Comparison of ENCODE assay signal across 11 cellular contexts in the genomic region with DNA sequence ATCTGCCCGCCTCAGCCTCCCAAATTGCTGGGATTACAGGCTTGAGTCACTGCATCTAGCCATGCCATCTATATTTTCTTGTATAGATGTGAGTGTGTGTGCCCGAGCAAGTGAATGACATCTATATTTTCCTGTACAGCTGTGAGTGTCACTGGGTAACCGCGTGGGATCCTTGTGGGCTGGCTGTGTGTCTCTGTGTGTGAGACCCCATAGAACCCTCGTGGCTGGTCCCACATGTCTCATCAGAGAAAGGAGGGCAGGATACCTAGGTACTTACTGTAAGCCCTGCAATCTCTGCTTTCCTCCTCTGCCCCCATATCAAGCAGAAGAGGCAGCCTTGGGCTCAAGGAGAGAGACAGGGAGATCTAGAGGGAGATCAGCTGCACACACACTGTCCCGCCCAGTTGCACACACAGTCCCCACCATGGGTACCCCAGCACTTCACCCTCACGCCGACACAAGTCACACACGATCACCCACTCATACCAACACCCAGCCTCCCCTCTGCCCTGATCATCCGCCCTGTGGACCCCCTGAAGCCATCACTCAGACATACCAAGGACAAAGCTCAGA. TPM values are rescaled to one million over a fixed set of nuclear protein-coding genes. Genes with fewer than 3 reads are reported as not detected.
DNase-seq lines count a peak whose midpoint lies in the region; ATAC-seq and TF ChIP-seq lines count a peak whose summit lies in the region.
"Had no signal": no experiment of that assay in that cellular context is flagged by ENCODE, and none has a peak within 500 bp of the region (broad histone marks: within the 10 kb centered on the region; RNA-seq: fewer than 3 reads in every experiment).

No MANE protein-coding gene starts in this region.

- peaks cover 24% of the 10 kb centered on the region for H3K4me1 ChIP-seq in CD4-positive, CD25-positive, alpha-beta regulatory T cell (ENCODE audit: control insufficient read depth, insufficient read depth, low read length, poor library complexity, severe bottlenecking)
- H3K4me1 ChIP-seq in smooth muscle cell (ENCODE audit: low read depth), result peaks cover under 1% of the 10 kb centered on the region
- H3K4me1 ChIP-seq in A673 (ENCODE audit: insufficient read depth, low read length, poor library complexity, severe bottlenecking), result no peaks in the 10 kb centered on the region

- H3K9me3 ChIP-seq in CD4-positive, CD25-positive, alpha-beta regulatory T cell (ENCODE audit: control insufficient read depth in 2 of 2, low read length in 2 of 2), result no peaks in the 10 kb centered on the region
- no peaks in the 10 kb centered on the region for H3K9me3 ChIP-seq in smooth muscle cell (replicated peaks; ENCODE audit: low read depth)
- H3K9me3 ChIP-seq in A673 (ENCODE audit: low read depth, low read length, poor library complexity, severe bottlenecking), result no peaks in the 10 kb centered on the region

- peaks cover 4% of the 10 kb centered on the region for H3K36me3 Mint-ChIP-seq in CD4-positive, CD25-positive, alpha-beta regulatory T cell
- H3K36me3 Mint-ChIP-seq in naive B cell, result no peaks in the 10 kb centered on the region

- peak overlapping the region; percentile 90 for H3K4me3 ChIP-seq in CD4-positive, CD25-positive, alpha-beta regulatory T cell (ENCODE audit: low read depth, low read length)
- no peak overlapping the region for H3K4me3 ChIP-seq in smooth muscle cell
- H3K4me3 ChIP-seq in foreskin fibroblast (ENCODE audit: low read depth in 1 of 2, low read length in 2 of 2), result no peak overlapping the region
- H3K4me3 ChIP-seq in A673 (ENCODE audit: low read depth, low read length, poor library complexity, severe bottlenecking), result no peak overlapping the region

- POLR2A ChIA-PET in A673 (lab: Charles Lee; ENCODE audit: low non-redundant PET), result no interaction called here

- H3K27me3 Mint-ChIP-seq in CD4-positive, CD25-positive, alpha-beta regulatory T cell, result no peaks in the 10 kb centered on the region
- no peaks in the 10 kb centered on the region for H3K27me3 Mint-ChIP-seq in naive B cell

- 89% methylated on average over 10 of the region's 10 CpGs for WGBS in smooth muscle cell (ENCODE audit: low lambda C conversion rate)

- H3K27me3 ChIP-seq in CD4-positive, CD25-positive, alpha-beta regulatory T cell (ENCODE audit: control insufficient read depth, insufficient read depth, low read length), result no peaks in the 10 kb centered on the region
- H3K27me3 ChIP-seq in smooth muscle cell (ENCODE audit: low read depth) (peaks cover 7% of the 10 kb centered on the region), A673 (replicated peaks; ENCODE audit: insufficient read depth, low read depth, low read length, poor library complexity) (no peaks in the 10 kb centered on the region)

- peak; percentile 2 to 21 for ATAC-seq in CD4-positive, CD25-positive, alpha-beta regulatory T cell (ENCODE audit: low read depth in 2 of 2)
- ATAC-seq in HG02610 (IDR thresholded peaks at IDR 0.05; ENCODE audit: unreplicated experiment) (peak; percentile 19), naive B cell (ENCODE audit: low read depth in 2 of 2) (peak; percentile 4 to 5), HG03280 (IDR thresholded peaks at IDR 0.05; ENCODE audit: unreplicated experiment) (no peak)

- no peaks in the 10 kb centered on the region for H3K9me3 Mint-ChIP-seq in CD4-positive, CD25-positive, alpha-beta regulatory T cell
- H3K9me3 Mint-ChIP-seq in naive B cell, result no peaks in the 10 kb centered on the region

- no TSS peak for BruUV-seq in A673 (replicated peaks; lab: Mats Ljungman, UMichigan)

- CTCF ChIA-PET in A673 (lab: Charles Lee), result no interaction called here

- H3K27ac ChIP-seq in CD4-positive, CD25-positive, alpha-beta regulatory T cell (ENCODE audit: insufficient read depth, low read length, poor library complexity, severe bottlenecking), result peak overlapping the region; percentile 84
- H3K27ac ChIP-seq in smooth muscle cell (ENCODE audit: low read depth) (no peak overlapping the region), A673 (ENCODE audit: low read depth, low read length, poor library complexity, severe bottlenecking) (no peak overlapping the region)

- DNase-seq in CD4-positive, CD25-positive, alpha-beta regulatory T cell, result peak in 1 of 3 donors; percentile 46
- DNase-seq in activated T-cell treated with anti-CD3 and anti-CD28 coated beads, Interleukin-2, amount 50 U/mL, for 48 hours, result peak; percentile 54 to 57
- DNase-seq in naive B cell (no peak), smooth muscle cell (lab: John Stamatoyannopoulos, UW; ENCODE audit: unreplicated experiment) (no peak), foreskin fibroblast (no peak), A673 (ENCODE audit: low spot score) (no peak)
- DNase-seq: cerebellar nuclear complex, NCI-H446 treated with DMSO at 0.1 percent for 48 hours had no signal

- H3F3A ChIP-seq in smooth muscle cell (ENCODE audit: low read depth), result no peaks in the 10 kb centered on the region

- peak overlapping the region; percentile 92 to 99 (median 99) for H3K27ac Mint-ChIP-seq in CD4-positive, CD25-positive, alpha-beta regulatory T cell
- H3K27ac Mint-ChIP-seq in naive B cell, result peak overlapping the region; percentile 98 to 99 (median 98)

- H3K4me3 Mint-ChIP-seq in CD4-positive, CD25-positive, alpha-beta regulatory T cell, result peak overlapping the region; percentile 95 to 100 (median 98)
- H3K4me3 Mint-ChIP-seq in naive B cell, result peak overlapping the region; percentile 78 to 99 (median 96)

- H3K4me2 ChIP-seq in smooth muscle cell, result no peak overlapping the region

- H3K36me3 ChIP-seq in CD4-positive, CD25-positive, alpha-beta regulatory T cell (ENCODE audit: control insufficient read depth, insufficient read depth, low read length), result peaks cover 21% of the 10 kb centered on the region
- no peaks in the 10 kb centered on the region for H3K36me3 ChIP-seq in smooth muscle cell (ENCODE audit: low read depth)
- H3K36me3 ChIP-seq in A673 (ENCODE audit: insufficient read depth, low read length, poor library complexity, severe bottlenecking), result no peaks in the 10 kb centered on the region

- no peaks in the 10 kb centered on the region for H3K79me2 ChIP-seq in smooth muscle cell (ENCODE audit: low read depth)

- intact Hi-C loops in A673 (cut with micrococcal nuclease; ENCODE audit: unreplicated experiment), result no loop called here

- no peak overlapping the region for H3K9ac ChIP-seq in smooth muscle cell (ENCODE audit: low read depth)

- H4K20me1 ChIP-seq in smooth muscle cell (ENCODE audit: low read depth), result no peaks in the 10 kb centered on the region

- no peak overlapping the region for H2AFZ ChIP-seq in smooth muscle cell (ENCODE audit: low read depth)

- TF ChIP-seq CTCF in smooth muscle cell (IDR thresholded peaks at IDR 0.05; ENCODE audit: borderline replicate concordance, insufficient read depth, poor library complexity, severe bottlenecking) (no peak), foreskin fibroblast (IDR thresholded peaks at IDR 0.05; ENCODE audit: low read depth, low read length) (no peak), A673 (conservative IDR thresholded peaks at IDR 0.05; ENCODE audit: low read depth, low read length) (no peak)

- peaks cover 0 to 44% (median 23%) of the 10 kb centered on the region in 4 donors for H3K4me1 Mint-ChIP-seq in CD4-positive, CD25-positive, alpha-beta regulatory T cell
- H3K4me1 Mint-ChIP-seq in naive B cell, result peaks cover 25 to 29% (median 27%) of the 10 kb centered on the region in 3 donors

RNA-seq across cellular contexts. Expression of a gene that starts 0.7 kb away (rescaled TPM):
- 125 TPM for total RNA-seq in CD4-positive, CD25-positive, alpha-beta regulatory T cell
- polyA plus RNA-seq in CD4-positive, CD25-positive, alpha-beta regulatory T cell, result 10 to 100 TPM; 36.9 to 42.4 (median 41.4) TPM
- polyA plus RNA-seq in naive B cell (ENCODE audit: low read depth in 6 of 6) (10 to 100 TPM; 36.5 to 72.3 (median 39.3) TPM), smooth muscle cell (0.67 and 3.3 TPM in 2 replicates)
- total RNA-seq in smooth muscle cell (0.04 TPM in 1 of 2 replicates, not detected in the other), A673 (2021) (0.11 and 0.24 TPM in 2 replicates)

RNA-seq across cellular contexts. Expression of a gene that starts 16.9 kb away (rescaled TPM):
- total RNA-seq in CD4-positive, CD25-positive, alpha-beta regulatory T cell, result 1.6 TPM
- 1 to 10 TPM; 2.6 to 5.8 (median 3.7) TPM for polyA plus RNA-seq in CD4-positive, CD25-positive, alpha-beta regulatory T cell
- polyA plus RNA-seq in naive B cell (ENCODE audit: low read depth in 6 of 6), result 1 to 10 TPM in 1 of 6 donors, under 1 TPM in 1, not detected in 4; 0.88 to 1.6 TPM
- 4.0 and 7.8 TPM in 2 replicates for total RNA-seq in smooth muscle cell
- 2.5 and 12.1 TPM in 2 replicates for polyA plus RNA-seq in smooth muscle cell
- total RNA-seq in A673 (2021), result not detected in 2 replicates

RNA-seq across cellular contexts. Expression of a gene that starts 21.2 kb away (rescaled TPM):
- total RNA-seq in CD4-positive, CD25-positive, alpha-beta regulatory T cell, result 1.3 TPM
- 1 to 10 TPM in 1 of 4 donors, under 1 TPM in 1, not detected in 2; 0.36 to 1.0 TPM for polyA plus RNA-seq in CD4-positive, CD25-positive, alpha-beta regulatory T cell
- 1 to 10 TPM in 5 of 6 donors, under 1 TPM in 1; 0.89 to 5.9 (median 2.3) TPM for polyA plus RNA-seq in naive B cell (ENCODE audit: low read depth in 6 of 6)
- total RNA-seq in smooth muscle cell, result not detected in 2 replicates
- polyA plus RNA-seq in smooth muscle cell, result not detected in 2 replicates
- total RNA-seq in A673 (2021), result 27.0 and 45.2 TPM in 2 replicates

RNA-seq across cellular contexts. Expression of a gene that starts 21.3 kb away (rescaled TPM):
- total RNA-seq in CD4-positive, CD25-positive, alpha-beta regulatory T cell, result 10.9 TPM
- polyA plus RNA-seq in CD4-positive, CD25-positive, alpha-beta regulatory T cell, result 10 to 100 TPM in 2 of 4 donors, 1 to 10 TPM in 2; 6.6 to 14.7 (median 11.1) TPM
- 1 to 10 TPM; 1.4 to 5.0 (median 3.2) TPM for polyA plus RNA-seq in naive B cell (ENCODE audit: low read depth in 6 of 6)
- 34.2 and 57.1 TPM in 2 replicates for total RNA-seq in smooth muscle cell
- 46.9 and 58.7 TPM in 2 replicates for polyA plus RNA-seq in smooth muscle cell
- 39.9 and 56.0 TPM in 2 replicates for total RNA-seq in A673 (2021)

RNA-seq across cellular contexts. Expression of a gene that starts 47.4 kb away (rescaled TPM):
- total RNA-seq in CD4-positive, CD25-positive, alpha-beta regulatory T cell, result 0.42 TPM
- polyA plus RNA-seq in CD4-positive, CD25-positive, alpha-beta regulatory T cell, result under 1 TPM in 1 of 4 donors, not detected in 3; 0.24 TPM
- polyA plus RNA-seq in naive B cell (ENCODE audit: low read depth in 6 of 6) (not detected), smooth muscle cell (0.30 and 0.57 TPM in 2 replicates)
- total RNA-seq in smooth muscle cell (not detected in 2 replicates), A673 (2021) (0.39 and 0.44 TPM in 2 replicates)
- total RNA-seq: subcutaneous adipose tissue had no signal

Comparison
In these comparisons a context has a peak if more than half of its experiments do, and no peak if none do; other contexts are left out.
1. DNase-seq: peak in activated T-cell treated with anti-CD3 and anti-CD28 coated beads, Interleukin-2, amount 50 U/mL, for 48 hours (2 of 2); none in naive B cell (single experiment), smooth muscle cell (single experiment), foreskin fibroblast (0 of 2) and A673 (single experiment).
2. RNA of a gene that starts 0.7 kb away (total RNA-seq): 125 TPM in CD4-positive, CD25-positive, alpha-beta regulatory T cell (single experiment); 0.11 to 0.24 TPM in A673 and 0.04 TPM in smooth muscle cell; every median in the first group is over 100 times any median in the second.
3. RNA of a gene that starts 21.2 kb away (total RNA-seq): 27.0 to 45.2 TPM in A673; 1.3 TPM in CD4-positive, CD25-positive, alpha-beta regulatory T cell (single experiment) and not detected in smooth muscle cell; every median in the first group is over 10 times any median in the second.